ENCODE assay signal across 7 cellular contexts in genomic region chr6:167350322-167350721, GRCh38. TPM values are rescaled to one million over a fixed set of nuclear protein-coding genes. Genes with fewer than 3 reads are reported as not detected.
DNase-seq lines count a peak whose midpoint lies in the region; ATAC-seq lines count a peak whose summit lies in the region.

No MANE protein-coding gene starts in this region.

- H3K9me3 Mint-ChIP-seq in IgD-negative memory B cell, result peaks cover 0 to 5% (median 4%) of the 10 kb centered on the region in 3 donors
- H3K9me3 Mint-ChIP-seq in activated T-cell treated with anti-CD3 and anti-CD28 coated beads, Interleukin-2, amount 50 U/mL, for 72 hours, result peaks cover 0 to 3% of the 10 kb centered on the region in 2 donors
- H3K9me3 Mint-ChIP-seq in immature natural killer cell, result peaks cover 0 to 2% (median 0%) of the 10 kb centered on the region in 6 donors
- peaks cover 4 to 5% of the 10 kb centered on the region in 2 donors for H3K9me3 Mint-ChIP-seq in stimulated activated naive B cell treated with anti-CD40 and anti-IgM and Interleukin-4, amounts not matched to agents 10 μg/mL and 1 μg/mL and 100 μg/mL, for 72 hours

- H3K4me3 Mint-ChIP-seq in IgD-negative memory B cell (peak overlapping the region; percentile 81 to 96 (median 90)), immature natural killer cell (peak overlapping the region; percentile 64 to 85 (median 80))
- H3K4me3 Mint-ChIP-seq in activated T-cell treated with anti-CD3 and anti-CD28 coated beads, Interleukin-2, amount 50 U/mL, for 72 hours, result peak overlapping the region; percentile 85 to 89
- H3K4me3 Mint-ChIP-seq in stimulated activated naive B cell treated with anti-CD40 and anti-IgM and Interleukin-4, amounts not matched to agents 10 μg/mL and 1 μg/mL and 100 μg/mL, for 72 hours, result peak overlapping the region; percentile 81 to 88

- H3K27ac Mint-ChIP-seq in IgD-negative memory B cell, result peak overlapping the region; percentile 62 to 88 (median 74)
- peak overlapping the region; percentile 13 for H3K27ac Mint-ChIP-seq in activated T-cell treated with anti-CD3 and anti-CD28 coated beads, Interleukin-2, amount 50 U/mL, for 72 hours
- peak overlapping the region in 1 of 6 donors; percentile 43 for H3K27ac Mint-ChIP-seq in immature natural killer cell
- H3K27ac Mint-ChIP-seq in stimulated activated naive B cell treated with anti-CD40 and anti-IgM and Interleukin-4, amounts not matched to agents 10 μg/mL and 1 μg/mL and 100 μg/mL, for 72 hours, result peak overlapping the region; percentile 94

- H3K27me3 Mint-ChIP-seq in IgD-negative memory B cell (peaks cover 34% of the 10 kb centered on the region), immature natural killer cell (ENCODE audit: low read depth in 3 of 3) (peaks cover 3 to 18% (median 18%) of the 10 kb centered on the region in 3 donors)
- H3K27me3 Mint-ChIP-seq in activated T-cell treated with anti-CD3 and anti-CD28 coated beads, Interleukin-2, amount 50 U/mL, for 72 hours (ENCODE audit: low read depth), result peaks cover 59% of the 10 kb centered on the region
- peaks cover 50 to 76% of the 10 kb centered on the region in 2 donors for H3K27me3 Mint-ChIP-seq in stimulated activated naive B cell treated with anti-CD40 and anti-IgM and Interleukin-4, amounts not matched to agents 10 μg/mL and 1 μg/mL and 100 μg/mL, for 72 hours

- no peaks in the 10 kb centered on the region for H3K36me3 Mint-ChIP-seq in IgD-negative memory B cell
- peaks cover 8 to 14% of the 10 kb centered on the region in 2 donors for H3K36me3 Mint-ChIP-seq in activated T-cell treated with anti-CD3 and anti-CD28 coated beads, Interleukin-2, amount 50 U/mL, for 72 hours (ENCODE audit: insufficient read depth in 2 of 2)
- H3K36me3 Mint-ChIP-seq in immature natural killer cell, result no peaks in the 10 kb centered on the region
- H3K36me3 Mint-ChIP-seq in stimulated activated naive B cell treated with anti-CD40 and anti-IgM and Interleukin-4, amounts not matched to agents 10 μg/mL and 1 μg/mL and 100 μg/mL, for 72 hours, result peaks cover 2 to 4% of the 10 kb centered on the region in 2 donors

- ATAC-seq in activated T-cell treated with anti-CD3 and anti-CD28 coated beads, Interleukin-2, amount 50 U/mL, for 72 hours (replicated peaks in 1 of 2), result no peak
- no peak for ATAC-seq in stimulated activated naive B cell treated with anti-CD40 and anti-IgM and Interleukin-4, amounts not matched to agents 10 μg/mL and 1 μg/mL and 100 μg/mL, for 72 hours (replicated peaks)
- ATAC-seq in GM18867 (IDR thresholded peaks at IDR 0.05; ENCODE audit: unreplicated experiment) (no peak), GM21825 (IDR thresholded peaks at IDR 0.05; ENCODE audit: unreplicated experiment) (no peak)

- H3K4me1 Mint-ChIP-seq in IgD-negative memory B cell (peaks cover 2 to 21% (median 15%) of the 10 kb centered on the region in 3 donors), immature natural killer cell (peaks cover 17 to 20% of the 10 kb centered on the region in 2 donors)
- H3K4me1 Mint-ChIP-seq in activated T-cell treated with anti-CD3 and anti-CD28 coated beads, Interleukin-2, amount 50 U/mL, for 72 hours (ENCODE audit: low read depth), result peaks cover 28% of the 10 kb centered on the region
- H3K4me1 Mint-ChIP-seq in stimulated activated naive B cell treated with anti-CD40 and anti-IgM and Interleukin-4, amounts not matched to agents 10 μg/mL and 1 μg/mL and 100 μg/mL, for 72 hours, result peaks cover 25 to 29% of the 10 kb centered on the region in 2 donors

- peak in 1 of 2 donors; percentile 20 for DNase-seq in activated T-cell treated with anti-CD3 and anti-CD28 coated beads, Interleukin-2, amount 50 U/mL, for 72 hours
- no peak for DNase-seq in immature natural killer cell
- DNase-seq in stimulated activated naive B cell treated with anti-CD40 and anti-IgM and Interleukin-4, amounts not matched to agents 10 μg/mL and 1 μg/mL and 100 μg/mL, for 72 hours, result no peak
- no peak for DNase-seq in NCI-H226

RNA-seq across cellular contexts. Expression of gene TTLL2, which starts 25.4 kb away (rescaled TPM):
- polyA plus RNA-seq in IgD-negative memory B cell (not detected), immature natural killer cell (not detected)
- not detected for total RNA-seq in activated T-cell treated with anti-CD3 and anti-CD28 coated beads, Interleukin-2, amount 50 U/mL, for 72 hours

RNA-seq across cellular contexts. Expression of gene UNC93A, which starts 59.2 kb away (rescaled TPM):
- polyA plus RNA-seq in IgD-negative memory B cell, result not detected
- not detected for total RNA-seq in activated T-cell treated with anti-CD3 and anti-CD28 coated beads, Interleukin-2, amount 50 U/mL, for 72 hours
- polyA plus RNA-seq in immature natural killer cell, result not detected
